10 cellular contexts compared by ENCODE assay signal in the genomic region with DNA sequence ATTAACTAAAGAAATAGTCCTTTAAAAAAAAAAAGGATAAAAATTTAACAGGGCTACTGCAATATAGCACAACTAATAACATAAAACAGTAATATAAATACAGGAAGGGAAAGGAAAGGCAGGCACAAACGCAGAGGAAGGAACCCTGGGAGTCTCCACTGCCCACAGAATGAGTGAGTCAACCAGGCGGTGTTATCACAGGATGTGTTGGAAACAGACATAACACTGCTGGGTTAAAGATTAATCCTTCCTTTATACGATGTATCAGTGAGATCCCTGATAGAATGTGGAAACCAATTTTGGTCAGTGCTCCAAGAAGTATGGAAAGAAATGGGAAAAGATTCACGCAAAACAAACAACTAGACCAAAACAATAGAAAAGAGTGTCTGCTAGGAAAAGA. TPM values are rescaled to one million over a fixed set of nuclear protein-coding genes. Genes with fewer than 3 reads are reported as not detected.
DNase-seq lines count a peak whose midpoint lies in the region; ATAC-seq, FAIRE-seq and TF ChIP-seq lines count a peak whose summit lies in the region.
"Had no signal": no experiment of that assay in that cellular context is flagged by ENCODE, and none has a peak within 500 bp of the region (broad histone marks: within the 10 kb centered on the region; RNA-seq: fewer than 3 reads in every experiment).

No MANE protein-coding gene starts in this region.

- H2AFZ ChIP-seq in K562 (ENCODE audit: low read depth, low read length): peak overlapping the region; percentile 11
- no peak overlapping the region for H2AFZ ChIP-seq in OCI-LY7 (ENCODE audit: low read length)

- peak overlapping the region; percentile 63 for H3K4me2 ChIP-seq in A549
- no peak overlapping the region for H3K4me2 ChIP-seq in K562 (ENCODE audit: insufficient read depth, low read length)
- H3K4me2 ChIP-seq in OCI-LY7 (ENCODE audit: low read length): no peak overlapping the region

- no peak overlapping the region for H3K4me3 Mint-ChIP-seq in activated T-helper 2 cell treated with anti-CD3 and anti-CD28 coated beads, Interferon-gamma antibody, Interleukin-2, Interleukin-4, amounts not matched to agents 10 μg/mL and 5 μg/mL and 100 μg/mL, durations not matched to agents 14 hours and 24 hours and 36 hours (ENCODE audit: low read depth)
- H3K4me3 Mint-ChIP-seq: memory B cell had no signal

- peak; percentile 24 to 73; a peak in 2 of 5 replicates for TF ChIP-seq EP300 in A549 (IDR thresholded peaks at IDR 0.05)
- peak; percentile 62; the same call in 1 of the 2 replicates for TF ChIP-seq EP300 in K562 (IDR thresholded peaks at IDR 0.05; ENCODE audit: low read length)

- H3K27me3 Mint-ChIP-seq in activated T-helper 2 cell treated with anti-CD3 and anti-CD28 coated beads, Interferon-gamma antibody, Interleukin-2, Interleukin-4, amounts not matched to agents 10 μg/mL and 5 μg/mL and 100 μg/mL, durations not matched to agents 14 hours and 24 hours and 36 hours (ENCODE audit: low read depth): peaks cover 1% of the 10 kb centered on the region

- H3K9me3 Mint-ChIP-seq in activated T-helper 2 cell treated with anti-CD3 and anti-CD28 coated beads, Interferon-gamma antibody, Interleukin-2, Interleukin-4, amounts not matched to agents 10 μg/mL and 5 μg/mL and 100 μg/mL, durations not matched to agents 14 hours and 24 hours and 36 hours: no peaks in the 10 kb centered on the region
- H3K9me3 Mint-ChIP-seq: memory B cell had no signal

- H3K4me1 ChIP-seq in A549 (peaks cover 73% of the 10 kb centered on the region), K562 (replicated peaks in 1 of 2; ENCODE audit: control insufficient read depth in 2 of 2, insufficient read depth in 2 of 2, low read length in 2 of 2) (peaks cover 10 to 28% of the 10 kb centered on the region in 2 experiments; a peak in 3 of 5 replicates), left lung (peaks cover 0 to 7% of the 10 kb centered on the region in 2 donors), OCI-LY7 (ENCODE audit: insufficient read depth, low read length, poor library complexity, severe bottlenecking) (no peaks in the 10 kb centered on the region)

- intact Hi-C loops in K562 (cut with micrococcal nuclease) (loop anchor here (10.0 kb wide), 1 partner anchor 45 kb away; a partner anchor contains a TSS), left lung (cut with DNase I) (no loop called here), OCI-LY7 (cut with micrococcal nuclease; ENCODE audit: unreplicated experiment) (no loop called here)
- intact Hi-C loops in activated T-helper 2 cell treated with anti-CD3 and anti-CD28 coated beads, Interferon-gamma antibody, Interleukin-2, Interleukin-4, amounts not matched to agents 10 μg/mL and 5 μg/mL and 100 μg/mL, durations not matched to agents 14 hours and 24 hours and 36 hours (cut with micrococcal nuclease): no loop called here

- CTCF ChIA-PET in A549 (lab: Yijun Ruan, JAX): interaction anchor here (2.1 kb wide), 1 partner anchor 48 kb away, joined by 8 read pairs; a partner anchor contains a TSS
- CTCF ChIA-PET in K562 (lab: Yijun Ruan, JAX; ENCODE audit: low intra/inter-chr PET ratio): no interaction called here
- CTCF ChIA-PET in OCI-LY7 (lab: Charles Lee; ENCODE audit: unreplicated experiment): no interaction called here
- CTCF ChIA-PET in GM10248 (lab: Yijun Ruan, JAX): no interaction called here

- no peaks in the 10 kb centered on the region for H3K79me2 ChIP-seq in K562 (ENCODE audit: control insufficient read depth, insufficient read depth, low read length)
- no peaks in the 10 kb centered on the region for H3K79me2 ChIP-seq in OCI-LY7 (ENCODE audit: insufficient read depth, low read depth, low read length)

- H4K20me1 ChIP-seq in K562 (replicated peaks; ENCODE audit: control insufficient read depth, insufficient read depth, low read length): no peaks in the 10 kb centered on the region
- no peaks in the 10 kb centered on the region for H4K20me1 ChIP-seq in OCI-LY7 (ENCODE audit: insufficient read depth, low read length)
- H4K20me1 ChIP-seq: BLaER1 treated with 17β-estradiol and CSF1 and Interleukin-3, amounts not matched to agents 10 nM and 100 nM had no signal

- POLR2A ChIA-PET in A549 (lab: Yijun Ruan, JAX): no interaction called here
- POLR2A ChIA-PET in K562 (lab: Yijun Ruan, JAX): no interaction called here
- POLR2A ChIA-PET in OCI-LY7 (lab: Charles Lee): no interaction called here
- POLR2A ChIA-PET in GM10248 (lab: Yijun Ruan, JAX): no interaction called here

- H3K9ac ChIP-seq in K562 (ENCODE audit: insufficient read depth in 1 of 2, low read depth in 2 of 2, low read length in 2 of 2): no peak overlapping the region

- no peaks in the 10 kb centered on the region for H3K9me2 ChIP-seq in OCI-LY7 (ENCODE audit: insufficient read depth, low read length)

- H3K27ac Mint-ChIP-seq in activated T-helper 2 cell treated with anti-CD3 and anti-CD28 coated beads, Interferon-gamma antibody, Interleukin-2, Interleukin-4, amounts not matched to agents 10 μg/mL and 5 μg/mL and 100 μg/mL, durations not matched to agents 14 hours and 24 hours and 36 hours: no peak overlapping the region
- H3K27ac Mint-ChIP-seq: memory B cell had no signal

- BruUV-seq in K562 (replicated peaks; lab: Mats Ljungman, UMichigan) (no TSS peak), OCI-LY7 (replicated peaks; lab: Mats Ljungman, UMichigan) (no TSS peak)

- TF ChIP-seq RAD21 in A549 (conservative IDR thresholded peaks at IDR 0.05 in 1 of 2, IDR thresholded peaks at IDR 0.05 in 1 of 2) (peak in 1 of 2 experiments; percentile 9; a peak in 1 of 5 replicates), K562 (CRISPR knock-in tag; conservative IDR thresholded peaks at IDR 0.05 in 1 of 2, IDR thresholded peaks at IDR 0.05 in 1 of 2) (no peak)

- H3K27ac ChIP-seq in A549 (peak overlapping the region; percentile 80 to 92), K562 (ENCODE audit: extremely low read depth, low read depth, low read length) (peak overlapping the region; percentile 42; the same call in 2 of the 3 replicates), left lung (peak overlapping the region; percentile 27 to 36), OCI-LY7 (ENCODE audit: low read depth, low read length, poor library complexity, severe bottlenecking) (no peak overlapping the region)

- peak; percentile 90 to 96 for ATAC-seq in A549
- ATAC-seq in K562: peak; percentile 77
- peak; percentile 58 for ATAC-seq in left lung

- peaks cover 2% of the 10 kb centered on the region; the same call in 1 of the 3 replicates for H3K36me3 ChIP-seq in K562 (ENCODE audit: control insufficient read depth, insufficient read depth, low read length)
- H3K36me3 ChIP-seq in left lung: peaks cover 0 to 5% of the 10 kb centered on the region in 2 donors
- H3K36me3 ChIP-seq in OCI-LY7 (ENCODE audit: insufficient read depth, low read length): peaks cover 3% of the 10 kb centered on the region; the same call in 1 of the 2 replicates

- H3K4me3 ChIP-seq in A549 (no peak overlapping the region), K562 (no peak overlapping the region), left lung (no peak overlapping the region), OCI-LY7 (ENCODE audit: low read depth, low read length, poor library complexity, severe bottlenecking) (no peak overlapping the region)
- H3K4me3 ChIP-seq: BLaER1 treated with 17β-estradiol and CSF1 and Interleukin-3, amounts not matched to agents 10 nM and 100 nM had no signal

- H3K27me3 ChIP-seq in K562 (ENCODE audit: control insufficient read depth in 2 of 2, insufficient read depth in 2 of 2, low read length in 2 of 2) (no peaks in the 10 kb centered on the region), left lung (no peaks in the 10 kb centered on the region)
- H3K27me3 ChIP-seq: BLaER1 treated with 17β-estradiol and CSF1 and Interleukin-3, amounts not matched to agents 10 nM and 100 nM had no signal

- in situ Hi-C loops in K562 (cut with MboI): no loop called here

- peak; percentile 89 to 94 for DNase-seq in A549 (ENCODE audit: low read depth in 1 of 2, low spot score in 1 of 2)
- DNase-seq in HT-29 (ENCODE audit: low spot score): peak; percentile 83
- peak; percentile 32 to 72 (median 44) for DNase-seq in K562 (ENCODE audit: extremely low read depth in 1 of 4, low spot score in 3 of 4)
- no peak for DNase-seq in left lung
- DNase-seq in OCI-LY7 (ENCODE audit: low spot score): no peak
- DNase-seq in GM10248 (ENCODE audit: extremely low spot score): no peak
- no peak for DNase-seq in activated T-helper 2 cell treated with anti-CD3 and anti-CD28 coated beads, Interferon-gamma antibody, Interleukin-2, Interleukin-4, amounts not matched to agents 10 μg/mL and 5 μg/mL and 100 μg/mL, durations not matched to agents 14 hours and 24 hours and 36 hours (ENCODE audit: low spot score)
- DNase-seq in NOMO-1 treated with dmso at 0.1 percent for 144 hours (lab: John Stamatoyannopoulos, UW; ENCODE audit: unreplicated experiment): no peak

- WGBS in A549 (ENCODE audit: missing lambda C conversion rate): under 1% methylated on average over 4 of the region's 4 CpGs
- WGBS in K562 (ENCODE audit: insufficient coverage, low coverage, missing lambda C conversion rate): 19% methylated on average over 4 of the region's 4 CpGs

- TF ChIP-seq CTCF in A549 (IDR thresholded peaks at IDR 0.05) (no peak), K562 (IDR thresholded peaks at IDR 0.05 in 2 of 3, conservative IDR thresholded peaks at IDR 0.05 in 1 of 3; ENCODE audit: insufficient read depth in 2 of 3, low read depth in 1 of 3, low read length in 3 of 3) (no peak), left lung (IDR thresholded peaks at IDR 0.05) (no peak), OCI-LY7 (conservative IDR thresholded peaks at IDR 0.05; ENCODE audit: low read length) (no peak), GM10248 (IDR thresholded peaks at IDR 0.05; ENCODE audit: control extremely low read depth, extremely low read depth, low read depth, missing control alignments) (no peak)

- H3K9me1 ChIP-seq in K562 (ENCODE audit: control insufficient read depth, insufficient read depth, low read length): no peaks in the 10 kb centered on the region

- no peaks in the 10 kb centered on the region for H3K36me3 Mint-ChIP-seq in activated T-helper 2 cell treated with anti-CD3 and anti-CD28 coated beads, Interferon-gamma antibody, Interleukin-2, Interleukin-4, amounts not matched to agents 10 μg/mL and 5 μg/mL and 100 μg/mL, durations not matched to agents 14 hours and 24 hours and 36 hours (ENCODE audit: low read depth)

- H3K9me3 ChIP-seq in A549 (no peaks in the 10 kb centered on the region), K562 (replicated peaks; ENCODE audit: control insufficient read depth, insufficient read depth, low read depth, low read length) (no peaks in the 10 kb centered on the region), left lung (no peaks in the 10 kb centered on the region), OCI-LY7 (ENCODE audit: low read length) (no peaks in the 10 kb centered on the region)
- H3K9me3 ChIP-seq: BLaER1 treated with 17β-estradiol and CSF1 and Interleukin-3, amounts not matched to agents 10 nM and 100 nM had no signal

- H3K4me1 Mint-ChIP-seq in activated T-helper 2 cell treated with anti-CD3 and anti-CD28 coated beads, Interferon-gamma antibody, Interleukin-2, Interleukin-4, amounts not matched to agents 10 μg/mL and 5 μg/mL and 100 μg/mL, durations not matched to agents 14 hours and 24 hours and 36 hours (ENCODE audit: low read depth): no peaks in the 10 kb centered on the region
- H3K4me1 Mint-ChIP-seq: memory B cell had no signal

- peak; percentile 96 for FAIRE-seq in A549 (lab: Jason Lieb, UNC)
- FAIRE-seq in K562 (lab: Jason Lieb, UNC): peak; percentile 69

- TF ChIP-seq POLR2A in A549 (IDR thresholded peaks at IDR 0.05; ENCODE audit: low read length): no peak
- no peak for TF ChIP-seq POLR2A in K562 (conservative IDR thresholded peaks at IDR 0.05)

RNA-seq across cellular contexts. Expression of a gene that starts 47.9 kb away (rescaled TPM):
- 42.0 and 48.0 TPM in 2 replicates for polyA plus RNA-seq in A549 (2011; rRNA removed)
- 6.0 and 6.7 TPM in 2 replicates for polyA plus RNA-seq in A549 (2012; cell fraction: cytosol; rRNA removed)
- 10.5 and 17.1 TPM in 2 replicates for polyA plus RNA-seq in A549 (2012; cell fraction: nucleus; rRNA removed)
- polyA plus RNA-seq in A549 (2017; fragmentation: RNase III; extraction: RNeasy Plus Mini Kit Qiagen cat#74134 plus additional on column Dnase treatment): 15.5 to 17.6 TPM (median 16.5 TPM) in 3 replicates
- 54.8 and 54.9 TPM in 2 replicates for polyA minus RNA-seq in A549 (2011; rRNA and poly(A)+ RNA removed)
- 3.7 and 4.7 TPM in 2 replicates for total RNA-seq in HT-29 (2014; rRNA removed; shearing (Covaris generic))
- 12.9 and 34.3 TPM in 2 replicates for total RNA-seq in K562 (2011; cell fraction: chromatin; rRNA removed; ENCODE audit: low replicate concordance)
- 5.8 and 8.0 TPM in 2 replicates for total RNA-seq in K562 (2011; cell fraction: nucleolus; rRNA removed)
- 10.3 and 11.4 TPM in 2 replicates for total RNA-seq in K562 (2011; cell fraction: nucleoplasm; rRNA removed)
- total RNA-seq in K562 (2014; rRNA removed): 4.7 and 6.4 TPM in 2 replicates
- 7.6 and 9.5 TPM in 2 replicates for total RNA-seq in K562 (2014; rRNA removed; fragmentation: Illumina TruSeq; extraction: Trizol)
- 10.0 and 11.1 TPM in 2 replicates for total RNA-seq in K562 (2015; rRNA removed; fragmentation: Illumina TruSeq; extraction: Trizol)
- total RNA-seq in K562 (2021): 6.7 and 8.1 TPM in 2 replicates
- 4.3 and 5.8 TPM in 2 replicates for polyA plus RNA-seq in K562 (2011; rRNA removed)
- 1.4 and 2.6 TPM in 2 replicates for polyA plus RNA-seq in K562 (2011; cell fraction: cytosol; rRNA removed)
- 3.3 and 5.2 TPM in 2 replicates for polyA plus RNA-seq in K562 (2011; cell fraction: nucleus; rRNA removed)
- 2.6 and 3.3 TPM in 2 replicates for polyA plus RNA-seq in K562 (2012)
- polyA plus RNA-seq in K562 (2014; fragmentation: Illumina TruSeq; extraction: Trizol): 4.6 and 5.5 TPM in 2 replicates
- 1 to 10 TPM; 1.5 to 2.1 TPM for polyA plus RNA-seq in K562 (2014; fragmentation: Nextera tagmentation; extraction: Ambion mirVana)
- polyA plus RNA-seq in K562 (2014; rRNA removed): 4.9 and 5.0 TPM in 2 replicates
- polyA minus RNA-seq in K562 (2011; rRNA and poly(A)+ RNA removed): 17.9 and 23.0 TPM in 2 replicates
- 6.0 and 10.7 TPM in 2 replicates for polyA minus RNA-seq in K562 (2011; cell fraction: cytosol; rRNA and poly(A)+ RNA removed)
- 7.0 and 11.2 TPM in 2 replicates for polyA minus RNA-seq in K562 (2011; cell fraction: nucleus; rRNA and poly(A)+ RNA removed)
- total RNA-seq in left lung: 10 to 100 TPM; 17.3 to 36.0 TPM
- 5.6 and 7.3 TPM in 2 replicates for total RNA-seq in OCI-LY7 (2014; rRNA removed; shearing (Covaris generic))
- total RNA-seq in OCI-LY7 (2022): 7.8 and 11.2 TPM in 2 replicates
- total RNA-seq in activated T-helper 2 cell treated with anti-CD3 and anti-CD28 coated beads, Interferon-gamma antibody, Interleukin-2, Interleukin-4, amounts not matched to agents 10 μg/mL and 5 μg/mL and 100 μg/mL, durations not matched to agents 14 hours and 24 hours and 36 hours: 0.69 and 1.1 TPM in 2 replicates

RNA-seq across cellular contexts. Expression of a gene that starts 48.2 kb away (rescaled TPM):
- polyA plus RNA-seq in A549 (2011; rRNA removed) (256 and 259 TPM in 2 replicates), A549 (2017; fragmentation: RNase III; extraction: RNeasy Plus Mini Kit Qiagen cat#74134 plus additional on column Dnase treatment) (87.1 to 92.3 TPM (median 89.6 TPM) in 3 replicates), K562 (2011; rRNA removed) (53.8 and 61.5 TPM in 2 replicates), K562 (2014; fragmentation: Illumina TruSeq; extraction: Trizol) (33.2 and 44.2 TPM in 2 replicates), K562 (2014; fragmentation: Nextera tagmentation; extraction: Ambion mirVana) (10 to 100 TPM; 16.1 to 29.1 TPM), K562 (2014; rRNA removed) (27.6 and 32.6 TPM in 2 replicates)
- polyA plus RNA-seq in A549 (2012; cell fraction: cytosol; rRNA removed): 45.9 and 52.6 TPM in 2 replicates
- 20.8 and 28.1 TPM in 2 replicates for polyA plus RNA-seq in A549 (2012; cell fraction: nucleus; rRNA removed)
- polyA minus RNA-seq in A549 (2011; rRNA and poly(A)+ RNA removed): 184 and 235 TPM in 2 replicates
- 18.2 and 23.7 TPM in 2 replicates for total RNA-seq in HT-29 (2014; rRNA removed; shearing (Covaris generic))
- total RNA-seq in K562 (2011; cell fraction: chromatin; rRNA removed; ENCODE audit: low replicate concordance): 54.4 and 119 TPM in 2 replicates
- 24.8 and 35.1 TPM in 2 replicates for total RNA-seq in K562 (2011; cell fraction: nucleolus; rRNA removed)
- total RNA-seq in K562 (2011; cell fraction: nucleoplasm; rRNA removed): 59.2 and 87.3 TPM in 2 replicates
- total RNA-seq in K562 (2014; rRNA removed) (23.1 and 23.8 TPM in 2 replicates), K562 (2014; rRNA removed; fragmentation: Illumina TruSeq; extraction: Trizol) (37.1 and 45.5 TPM in 2 replicates), K562 (2015; rRNA removed; fragmentation: Illumina TruSeq; extraction: Trizol) (39.1 and 44.8 TPM in 2 replicates), K562 (2021) (24.7 and 32.2 TPM in 2 replicates), left lung (10 to 100 TPM; 69.4 to 84.3 TPM), OCI-LY7 (2022) (77.1 and 93.5 TPM in 2 replicates)
- polyA plus RNA-seq in K562 (2011; cell fraction: cytosol; rRNA removed): 17.8 and 22.4 TPM in 2 replicates
- 21.8 and 26.2 TPM in 2 replicates for polyA plus RNA-seq in K562 (2011; cell fraction: nucleus; rRNA removed)
- polyA plus RNA-seq in K562 (2012): 21.8 and 28.0 TPM in 2 replicates
- polyA minus RNA-seq in K562 (2011; rRNA and poly(A)+ RNA removed): 55.7 and 57.3 TPM in 2 replicates
- 9.9 and 23.3 TPM in 2 replicates for polyA minus RNA-seq in K562 (2011; cell fraction: cytosol; rRNA and poly(A)+ RNA removed)
- 23.4 and 41.7 TPM in 2 replicates for polyA minus RNA-seq in K562 (2011; cell fraction: nucleus; rRNA and poly(A)+ RNA removed)
- 52.5 and 57.7 TPM in 2 replicates for total RNA-seq in OCI-LY7 (2014; rRNA removed; shearing (Covaris generic))
- 62.6 and 63.1 TPM in 2 replicates for total RNA-seq in activated T-helper 2 cell treated with anti-CD3 and anti-CD28 coated beads, Interferon-gamma antibody, Interleukin-2, Interleukin-4, amounts not matched to agents 10 μg/mL and 5 μg/mL and 100 μg/mL, durations not matched to agents 14 hours and 24 hours and 36 hours

Comparison
In these comparisons a context has a peak if more than half of its experiments do, and no peak if none do; other contexts are left out.
1. DNase-seq: peak in A549 (2 of 2), HT-29 (single experiment) and K562 (4 of 4); none in left lung (0 of 2), OCI-LY7 (single experiment), GM10248 (single experiment), activated T-helper 2 cell treated with anti-CD3 and anti-CD28 coated beads, Interferon-gamma antibody, Interleukin-2, Interleukin-4, amounts not matched to agents 10 μg/mL and 5 μg/mL and 100 μg/mL, durations not matched to agents 14 hours and 24 hours and 36 hours (single experiment) and NOMO-1 treated with dmso at 0.1 percent for 144 hours (single experiment).
2. Peak in every context shown above with its lines, with median percentiles within 50 percentile points of each other: ATAC-seq.